21 cellular contexts compared by ENCODE assay signal in the genomic region with DNA sequence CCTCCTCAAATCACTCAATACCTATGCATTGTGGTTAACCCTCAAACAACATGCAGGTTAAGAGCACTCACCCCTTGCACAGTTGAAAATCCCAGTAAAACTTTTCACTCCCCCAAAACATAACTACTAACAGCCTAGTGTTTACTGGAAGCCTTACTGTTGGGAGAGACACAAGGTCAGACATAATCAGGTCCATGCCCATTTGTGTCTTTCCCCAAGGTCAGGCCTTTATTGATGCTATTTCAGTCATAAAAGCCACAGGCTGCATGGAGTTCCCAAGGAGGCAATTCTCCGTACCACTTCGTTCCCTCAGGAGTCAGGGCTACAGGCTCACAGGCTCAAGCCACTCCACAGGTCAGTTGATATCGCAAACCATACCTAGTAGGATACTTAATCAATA.
"Had no signal": no experiment of that assay in that cellular context is flagged by ENCODE, and none has a peak within 500 bp of the region (broad histone marks: within the 10 kb centered on the region; RNA-seq: fewer than 3 reads in every experiment).

No MANE protein-coding gene starts in this region.

- ATAC-seq: gastrocnemius medialis had no signal

- H3K4me3 ChIP-seq: esophagus muscularis mucosa, gastrocnemius medialis, left ventricle myocardium inferior, lung, sigmoid colon, skin epidermis, stomach, thoracic aorta, transverse colon had no signal

- H3K27ac ChIP-seq: epithelial cell of prostate, esophagus muscularis mucosa, gastrocnemius medialis, left ventricle myocardium inferior, neutrophil, sigmoid colon, skin epidermis, stomach, thoracic aorta, transverse colon had no signal

- H3K27ac Mint-ChIP-seq: nephron progenitor cell had no signal

- H3K36me3 ChIP-seq: esophagus muscularis mucosa, gastrocnemius medialis, left ventricle myocardium inferior, neutrophil, sigmoid colon, stomach, thoracic aorta, transverse colon had no signal

- H3K9me3 ChIP-seq: esophagus muscularis mucosa, gastrocnemius medialis, sigmoid colon, stomach, thoracic aorta, transverse colon had no signal

- H3K4me1 ChIP-seq: sigmoid colon, transverse colon had no signal

- H3K4me3 Mint-ChIP-seq: nephron progenitor cell had no signal

- DNase-seq: effector memory CD4-positive, alpha-beta T cell; gastrocnemius medialis; glutamatergic neuron; left ventricle myocardium inferior; mesenchymal stem cell; midbrain; nephron progenitor cell; sigmoid colon; stimulated activated CD4-positive, alpha-beta T cell treated with anti-CD3 and anti-CD28 coated beads, Interleukin-2, amount 100 ng/mL, for 24 hours; stimulated activated CD4-positive, alpha-beta T cell treated with anti-CD3 and anti-CD28 coated beads, Interleukin-4, amount 100 ng/mL, for 4 hours; stimulated activated naive CD4-positive, alpha-beta T cell; stomach; substantia nigra; transverse colon had no signal

- H3K27me3 ChIP-seq: esophagus muscularis mucosa, gastrocnemius medialis, neutrophil, sigmoid colon, stomach, transverse colon had no signal

- FAIRE-seq: keratinocyte had no signal
